ENCODE assay signal across 11 cellular contexts in genomic region chr3:61315874-61316273, GRCh38.
A peak's percentile ranks its signal among the peaks of the same experiment; 100 is the strongest.
DNase-seq lines count a peak whose midpoint lies in the region; ATAC-seq, FAIRE-seq and TF ChIP-seq lines count a peak whose summit lies in the region.
"Had no signal": no experiment of that assay in that cellular context is flagged by ENCODE, and none has a peak within 500 bp of the region (broad histone marks: within the 10 kb centered on the region; RNA-seq: fewer than 3 reads in every experiment).

No MANE protein-coding gene starts in this region.

- no peak for TF ChIP-seq EP300 in A549 (IDR thresholded peaks at IDR 0.05)

- no peaks in the 10 kb centered on the region for H3K27me3 ChIP-seq in body of pancreas
- H3K27me3 ChIP-seq: ascending aorta had no signal

- H3K36me3 ChIP-seq in HEK293 (ENCODE audit: control insufficient read depth in 2 of 2, insufficient read depth in 1 of 2, low read length in 2 of 2) (no peaks in the 10 kb centered on the region), body of pancreas (replicated peaks in 1 of 2; ENCODE audit: insufficient read depth in 1 of 2, low read depth in 2 of 2) (no peaks in the 10 kb centered on the region)
- H3K36me3 ChIP-seq: ascending aorta had no signal

- no peak for TF ChIP-seq RAD21 in A549 (conservative IDR thresholded peaks at IDR 0.05 in 1 of 2, IDR thresholded peaks at IDR 0.05 in 1 of 2)

- intact Hi-C loops in body of pancreas (cut with DNase I) = no loop called here

- TF ChIP-seq CTCF in A549 (IDR thresholded peaks at IDR 0.05) (no peak), HEK293 (tag by site-specific recombination; IDR thresholded peaks at IDR 0.05) (no peak), body of pancreas (IDR thresholded peaks at IDR 0.05) (no peak)

- H3K4me1 ChIP-seq in A549 (no peaks in the 10 kb centered on the region), HEK293 (ENCODE audit: control insufficient read depth, insufficient read depth, low read length) (no peaks in the 10 kb centered on the region), body of pancreas (no peaks in the 10 kb centered on the region)
- H3K4me1 ChIP-seq: ascending aorta had no signal

- H3K4me3 ChIP-seq in A549 = no peak overlapping the region
- H3K4me3 ChIP-seq in HEK293 (ENCODE audit: low read depth, low read length) = no peak overlapping the region
- no peak overlapping the region for H3K4me3 ChIP-seq in body of pancreas
- H3K4me3 ChIP-seq: ascending aorta, skin epidermis had no signal

- no peak overlapping the region for H3K27ac ChIP-seq in A549
- no peak overlapping the region for H3K27ac ChIP-seq in HEK293 (ENCODE audit: extremely low read depth, low read depth, low read length)
- H3K27ac ChIP-seq in body of pancreas = no peak overlapping the region
- H3K27ac ChIP-seq: ascending aorta, skin epidermis had no signal

- H3K9me3 ChIP-seq in A549 (no peaks in the 10 kb centered on the region), HEK293 (ENCODE audit: control insufficient read depth, insufficient read depth, low read depth, low read length) (no peaks in the 10 kb centered on the region), body of pancreas (no peaks in the 10 kb centered on the region)
- H3K9me3 ChIP-seq: ascending aorta had no signal

- no peak for FAIRE-seq in A549 (lab: Jason Lieb, UNC)
- FAIRE-seq: endothelial cell of umbilical vein had no signal

- no peak for ATAC-seq in A549
- ATAC-seq in body of pancreas = no peak
- peak; percentile 53 for ATAC-seq in left lobe of liver
- no peak for ATAC-seq in GM21390 (IDR thresholded peaks at IDR 0.05; ENCODE audit: unreplicated experiment)
- no peak for ATAC-seq in GM21825 (IDR thresholded peaks at IDR 0.05; ENCODE audit: unreplicated experiment)

- TF ChIP-seq POLR2A in A549 (IDR thresholded peaks at IDR 0.05; ENCODE audit: low read length) = no peak
- TF ChIP-seq POLR2A in body of pancreas (IDR thresholded peaks at IDR 0.05) = no peak

- no peak overlapping the region for H3K4me2 ChIP-seq in A549

- POLR2A ChIA-PET in A549 (lab: Yijun Ruan, JAX) = no interaction called here
- POLR2A ChIA-PET in HEK293 (lab: Yijun Ruan, JAX) = no interaction called here

- 0% methylated on average over 3 of the region's 3 CpGs for WGBS in A549 (ENCODE audit: missing lambda C conversion rate)
- WGBS in body of pancreas, 2 donors = 19 to 31% methylated on average over 3 of the region's 3 CpGs

- CTCF ChIA-PET in A549 (lab: Yijun Ruan, JAX) = no interaction called here
- CTCF ChIA-PET in HEK293 (lab: Yijun Ruan, JAX) = no interaction called here

- no peak for DNase-seq in A549 (ENCODE audit: low read depth in 1 of 2, low spot score in 1 of 2)
- DNase-seq in body of pancreas = peak in 3 of 4 donors; percentile 15 to 25 (median 22)
- no peak for DNase-seq in left lobe of liver (ENCODE audit: low spot score)
- no peak for DNase-seq in T1000 (lab: John Stamatoyannopoulos, UW)
- DNase-seq in NCI-H1694 (lab: John Stamatoyannopoulos, UW) = no peak

TF ChIP-seq in A549, 52 proteins besides CTCF, POLR2A, EP300 and RAD21:
- no peak for TF ChIP-seq SREBF2 (IDR thresholded peaks at IDR 0.05)
- TF ChIP-seq, protein P1, sequence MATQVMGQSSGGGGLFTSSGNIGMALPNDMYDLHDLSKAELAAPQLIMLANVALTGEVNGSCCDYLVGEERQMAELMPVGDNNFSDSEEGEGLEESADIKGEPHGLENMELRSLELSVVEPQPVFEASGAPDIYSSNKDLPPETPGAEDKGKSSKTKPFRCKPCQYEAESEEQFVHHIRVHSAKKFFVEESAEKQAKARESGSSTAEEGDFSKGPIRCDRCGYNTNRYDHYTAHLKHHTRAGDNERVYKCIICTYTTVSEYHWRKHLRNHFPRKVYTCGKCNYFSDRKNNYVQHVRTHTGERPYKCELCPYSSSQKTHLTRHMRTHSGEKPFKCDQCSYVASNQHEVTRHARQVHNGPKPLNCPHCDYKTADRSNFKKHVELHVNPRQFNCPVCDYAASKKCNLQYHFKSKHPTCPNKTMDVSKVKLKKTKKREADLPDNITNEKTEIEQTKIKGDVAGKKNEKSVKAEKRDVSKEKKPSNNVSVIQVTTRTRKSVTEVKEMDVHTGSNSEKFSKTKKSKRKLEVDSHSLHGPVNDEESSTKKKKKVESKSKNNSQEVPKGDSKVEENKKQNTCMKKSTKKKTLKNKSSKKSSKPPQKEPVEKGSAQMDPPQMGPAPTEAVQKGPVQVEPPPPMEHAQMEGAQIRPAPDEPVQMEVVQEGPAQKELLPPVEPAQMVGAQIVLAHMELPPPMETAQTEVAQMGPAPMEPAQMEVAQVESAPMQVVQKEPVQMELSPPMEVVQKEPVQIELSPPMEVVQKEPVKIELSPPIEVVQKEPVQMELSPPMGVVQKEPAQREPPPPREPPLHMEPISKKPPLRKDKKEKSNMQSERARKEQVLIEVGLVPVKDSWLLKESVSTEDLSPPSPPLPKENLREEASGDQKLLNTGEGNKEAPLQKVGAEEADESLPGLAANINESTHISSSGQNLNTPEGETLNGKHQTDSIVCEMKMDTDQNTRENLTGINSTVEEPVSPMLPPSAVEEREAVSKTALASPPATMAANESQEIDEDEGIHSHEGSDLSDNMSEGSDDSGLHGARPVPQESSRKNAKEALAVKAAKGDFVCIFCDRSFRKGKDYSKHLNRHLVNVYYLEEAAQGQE (IDR thresholded peaks at IDR 0.05) = peak; percentile 74

TF ChIP-seq in HEK293, 187 proteins besides CTCF, POLR2A, EP300 and RAD21:
- TF ChIP-seq, protein P1 (tag by site-specific recombination; IDR thresholded peaks at IDR 0.05) = peak; percentile 95
- TF ChIP-seq ZNF48 (tag by site-specific recombination; IDR thresholded peaks at IDR 0.05) (no peak), ZNF148 (tag by site-specific recombination; IDR thresholded peaks at IDR 0.05; ENCODE audit: borderline replicate concordance) (no peak)
TF ChIP-seq in HEK293: peak in this region for 1.

Comparison
In these comparisons a context has a peak if more than half of its experiments do, and no peak if none do; other contexts are left out.
1. DNase-seq: peak in body of pancreas (3 of 4); none in A549 (0 of 2), left lobe of liver (single experiment), T1000 (single experiment) and NCI-H1694 (single experiment).